8 cellular contexts compared by ENCODE assay signal in the genomic region with DNA sequence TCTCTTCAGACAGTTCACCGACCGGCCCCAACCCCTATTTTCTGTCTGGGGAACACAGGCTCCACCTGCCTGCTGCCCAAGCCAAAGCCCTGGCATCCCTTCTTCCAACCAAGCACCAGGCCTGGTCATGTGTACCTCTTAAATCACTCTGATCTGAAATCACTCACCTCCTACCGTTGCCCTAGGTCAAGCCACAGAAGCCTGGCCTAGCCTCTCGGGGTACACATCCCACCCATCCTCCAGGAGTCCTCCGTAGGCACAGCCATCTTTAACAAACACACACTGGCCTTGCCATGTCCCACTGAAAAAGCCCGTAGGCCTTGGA.
A peak's percentile ranks its signal among the peaks of the same experiment; 100 is the strongest.
DNase-seq lines count a peak whose midpoint lies in the region; ATAC-seq, FAIRE-seq and TF ChIP-seq lines count a peak whose summit lies in the region.

No MANE protein-coding gene starts in this region.

- POLR2A ChIA-PET in activated CD4-positive, alpha-beta memory T cell treated with anti-CD3 and anti-CD28 coated beads, Interleukin-2, amount 10 ng/mL, durations not matched to agents 7 days and 5 days (lab: Charles Lee), result interaction anchor here (1.1 to 2.0 kb wide), 6 partner anchors 9 to 122 kb away, joined by 4 to 18 read pairs (median 6); no protein-coding TSS in a partner anchor

- FAIRE-seq in kidney (lab: Jason Lieb, UNC), result no peak

- H3K9me3 Mint-ChIP-seq in activated CD4-positive, alpha-beta T cell treated with anti-CD3 and anti-CD28 coated beads, Interleukin-2, amount 10 ng/mL, durations not matched to agents 24 days and 14 days, result no peaks in the 10 kb centered on the region
- H3K9me3 Mint-ChIP-seq in activated CD4-positive, alpha-beta memory T cell treated with anti-CD3 and anti-CD28 coated beads, Interleukin-2, amount 10 ng/mL, durations not matched to agents 7 days and 5 days, result no peaks in the 10 kb centered on the region

- no peaks in the 10 kb centered on the region for H3K27me3 Mint-ChIP-seq in activated CD4-positive, alpha-beta T cell treated with anti-CD3 and anti-CD28 coated beads, Interleukin-2, amount 10 ng/mL, durations not matched to agents 24 days and 14 days
- no peaks in the 10 kb centered on the region for H3K27me3 Mint-ChIP-seq in activated CD4-positive, alpha-beta memory T cell treated with anti-CD3 and anti-CD28 coated beads, Interleukin-2, amount 10 ng/mL, durations not matched to agents 7 days and 5 days

- no peaks in the 10 kb centered on the region for H3K36me3 Mint-ChIP-seq in activated CD4-positive, alpha-beta T cell treated with anti-CD3 and anti-CD28 coated beads, Interleukin-2, amount 10 ng/mL, durations not matched to agents 24 days and 14 days (ENCODE audit: low read depth)
- no peaks in the 10 kb centered on the region for H3K36me3 Mint-ChIP-seq in activated CD4-positive, alpha-beta memory T cell treated with anti-CD3 and anti-CD28 coated beads, Interleukin-2, amount 10 ng/mL, durations not matched to agents 7 days and 5 days (ENCODE audit: low read depth)

- H3K27me3 ChIP-seq in thyroid gland, result no peaks in the 10 kb centered on the region

- H3K4me1 ChIP-seq in kidney (ENCODE audit: control insufficient read depth in 1 of 2, insufficient read depth in 1 of 2, low read depth in 1 of 2, low read length in 2 of 2) (peaks cover 36 to 38% of the 10 kb centered on the region in 2 donors), thyroid gland (peaks cover 30 to 45% of the 10 kb centered on the region in 2 donors)

- peaks cover 44% of the 10 kb centered on the region for H3K4me1 Mint-ChIP-seq in activated CD4-positive, alpha-beta T cell treated with anti-CD3 and anti-CD28 coated beads, Interleukin-2, amount 10 ng/mL, durations not matched to agents 24 days and 14 days
- H3K4me1 Mint-ChIP-seq in activated CD4-positive, alpha-beta memory T cell treated with anti-CD3 and anti-CD28 coated beads, Interleukin-2, amount 10 ng/mL, durations not matched to agents 7 days and 5 days, result peaks cover 54% of the 10 kb centered on the region

- no peak for TF ChIP-seq POLR2A in thyroid gland (IDR thresholded peaks at IDR 0.05)

- ATAC-seq in HG03571 (IDR thresholded peaks at IDR 0.05; ENCODE audit: unreplicated experiment) (no peak), HG02763 (IDR thresholded peaks at IDR 0.05; ENCODE audit: unreplicated experiment) (no peak)

- H3K9ac ChIP-seq in kidney (ENCODE audit: low read length in 2 of 2), result peak overlapping the region; percentile 10 to 47

- intact Hi-C loops in activated CD4-positive, alpha-beta T cell treated with anti-CD3 and anti-CD28 coated beads, Interleukin-2, amount 10 ng/mL, durations not matched to agents 24 days and 14 days (cut with micrococcal nuclease), result loop anchor here (1.0 to 2.0 kb wide), 3 partner anchors 10 to 107 kb away; no protein-coding TSS in a partner anchor
- intact Hi-C loops in kidney (cut with DNase I) (no loop called here), thyroid gland (cut with DNase I) (no loop called here)

- no peaks in the 10 kb centered on the region for H3K9me3 ChIP-seq in kidney (ENCODE audit: control insufficient read depth in 1 of 2, low read length in 2 of 2)
- H3K9me3 ChIP-seq in thyroid gland, result no peaks in the 10 kb centered on the region

- no peaks in the 10 kb centered on the region for H3K36me3 ChIP-seq in kidney (ENCODE audit: control insufficient read depth in 1 of 2, insufficient read depth in 2 of 2, low read length in 2 of 2)
- no peaks in the 10 kb centered on the region for H3K36me3 ChIP-seq in thyroid gland

- WGBS in thyroid gland, 2 donors, result 53 to 63% methylated on average over 5 to 6 of the region's 6 CpGs

- CTCF ChIA-PET in activated CD4-positive, alpha-beta memory T cell treated with anti-CD3 and anti-CD28 coated beads, Interleukin-2, amount 10 ng/mL, durations not matched to agents 7 days and 5 days (lab: Charles Lee), result interaction anchor here (0.7 to 2.5 kb wide), 16 partner anchors 9 to 123 kb away, joined by 3 to 18 read pairs (median 4); no protein-coding TSS in a partner anchor

- peak overlapping the region; percentile 41 for H3K4me3 Mint-ChIP-seq in activated CD4-positive, alpha-beta T cell treated with anti-CD3 and anti-CD28 coated beads, Interleukin-2, amount 10 ng/mL, durations not matched to agents 24 days and 14 days
- H3K4me3 Mint-ChIP-seq in activated CD4-positive, alpha-beta memory T cell treated with anti-CD3 and anti-CD28 coated beads, Interleukin-2, amount 10 ng/mL, durations not matched to agents 7 days and 5 days, result no peak overlapping the region

- TF ChIP-seq CTCF in kidney (IDR thresholded peaks at IDR 0.05; ENCODE audit: borderline replicate concordance, extremely low read depth, insufficient read depth) (no peak), thyroid gland (IDR thresholded peaks at IDR 0.05) (no peak)

- no peak overlapping the region for H3K4me3 ChIP-seq in kidney (ENCODE audit: low read length in 2 of 2)
- no peak overlapping the region for H3K4me3 ChIP-seq in thyroid gland (replicated peaks in 1 of 3)

- DNase-seq in activated CD4-positive, alpha-beta T cell treated with anti-CD3 and anti-CD28 coated beads, Interleukin-2, amount 10 ng/mL, durations not matched to agents 24 days and 14 days, result no peak
- DNase-seq in activated CD4-positive, alpha-beta T cell treated with anti-CD3 and anti-CD28 coated beads, Interleukin-2, amount 50 U/mL, for 4 hours, result no peak
- no peak for DNase-seq in activated CD4-positive, alpha-beta memory T cell treated with anti-CD3 and anti-CD28 coated beads, Interleukin-2, amount 10 ng/mL, durations not matched to agents 7 days and 5 days
- no peak for DNase-seq in kidney
- peak in 1 of 2 donors; percentile 41 for DNase-seq in thyroid gland
- no peak for DNase-seq in germinal center (ENCODE audit: low spot score)

- peak overlapping the region; percentile 84 to 88 for H3K27ac ChIP-seq in kidney (ENCODE audit: low read depth in 2 of 2, low read length in 2 of 2)
- peak overlapping the region; percentile 76 to 92 (median 89) for H3K27ac ChIP-seq in thyroid gland

- H3K27ac Mint-ChIP-seq in activated CD4-positive, alpha-beta T cell treated with anti-CD3 and anti-CD28 coated beads, Interleukin-2, amount 10 ng/mL, durations not matched to agents 24 days and 14 days, result peak overlapping the region; percentile 84
- H3K27ac Mint-ChIP-seq in activated CD4-positive, alpha-beta memory T cell treated with anti-CD3 and anti-CD28 coated beads, Interleukin-2, amount 10 ng/mL, durations not matched to agents 7 days and 5 days, result peak overlapping the region; percentile 54
